Comparison of ENCODE assay signal across 9 cellular contexts in the genomic region with DNA sequence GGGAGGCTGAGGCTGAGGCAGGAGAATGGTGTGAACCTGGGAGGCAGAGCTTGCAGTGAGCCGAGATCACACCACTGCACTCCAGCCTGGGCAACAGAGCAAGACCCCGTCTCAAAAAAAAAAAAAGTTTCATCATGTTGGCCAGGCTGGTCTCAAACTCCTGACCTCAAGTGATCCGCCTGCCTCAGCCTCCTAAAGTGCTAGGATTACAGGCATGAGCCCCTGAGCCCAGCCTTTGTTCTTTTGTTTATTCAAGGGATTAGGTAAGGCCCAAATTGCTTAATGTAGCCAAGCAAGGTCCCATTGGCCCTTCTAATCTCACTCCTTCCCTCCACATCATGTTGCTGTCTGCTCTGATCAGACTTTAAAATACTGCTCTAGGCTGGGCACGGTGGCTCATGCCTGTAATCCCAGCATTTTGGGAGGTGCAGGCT. TPM values are rescaled to one million over a fixed set of nuclear protein-coding genes. Genes with fewer than 3 reads are reported as not detected.
"Had no signal": no experiment of that assay in that cellular context is flagged by ENCODE, and none has a peak within 500 bp of the region (broad histone marks: within the 10 kb centered on the region; RNA-seq: fewer than 3 reads in every experiment).

No MANE protein-coding gene starts in this region.

RNA-seq across cellular contexts. Expression of a gene that starts 2.6 kb away (rescaled TPM):
- total RNA-seq: dermis blood vessel endothelial cell; endothelial cell of umbilical vein; heart left ventricle; kidney; left lobe of liver; lung microvascular endothelial cell; natural killer cell treated with Interleukin-12 subunit alpha and Interleukin-12 subunit beta and Interleukin-15 and Interleukin-18, amount 100 ng/mL, for 72 hours; neural crest cell; progenitor cell of endocrine pancreas had no signal
